19 cellular contexts compared by ENCODE assay signal in the genomic region with DNA sequence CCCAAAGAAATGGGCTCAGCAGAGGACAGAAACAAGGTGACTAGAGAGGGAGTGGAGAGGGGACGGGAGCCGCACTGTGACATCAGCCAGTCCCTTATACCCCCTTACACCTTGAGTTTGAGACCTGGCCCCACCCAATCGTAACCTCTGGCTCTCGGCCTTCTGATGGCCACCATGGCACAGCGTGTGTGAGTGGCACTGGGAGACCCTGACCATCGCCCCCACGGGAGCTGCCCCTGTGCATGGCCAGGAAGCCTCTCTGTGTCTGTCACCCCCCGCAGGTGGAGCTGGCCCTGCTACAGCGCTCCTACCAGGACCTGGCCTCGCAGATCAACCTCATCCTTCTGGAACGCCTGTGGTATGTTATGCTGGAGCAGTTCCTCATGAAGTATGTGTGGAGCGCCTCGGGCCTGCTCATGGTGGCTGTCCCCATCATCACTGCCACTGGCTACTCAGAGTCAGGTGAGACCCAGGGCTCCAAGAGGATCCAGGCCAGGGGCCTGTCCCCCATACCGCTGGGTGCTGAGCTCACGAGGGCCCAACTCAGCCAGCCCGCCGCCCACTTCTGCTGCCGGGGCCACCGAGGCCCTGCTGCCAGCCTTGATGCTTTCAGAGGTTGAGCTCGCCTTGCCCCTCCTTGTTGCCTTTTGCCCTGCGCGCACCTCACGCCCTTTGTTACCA. TPM values are rescaled to one million over a fixed set of nuclear protein-coding genes. Genes with fewer than 3 reads are reported as not detected.
"Had no signal": no experiment of that assay in that cellular context is flagged by ENCODE, and none has a peak within 500 bp of the region (broad histone marks: within the 10 kb centered on the region; RNA-seq: fewer than 3 reads in every experiment).

No MANE protein-coding gene starts in this region.

- H3K27me3 ChIP-seq: esophagus muscularis mucosa, gastroesophageal sphincter, suprapubic skin, thyroid gland, uterus had no signal

- DNase-seq: effector memory CD8-positive, alpha-beta T cell; glutamatergic neuron; islet precursor cell; left cardiac atrium; left ventricle myocardium inferior; lower lobe of right lung; midbrain; small intestine; stimulated activated CD4-positive, alpha-beta T cell treated with anti-CD3 and anti-CD28 coated beads, Interleukin-2, amount 100 ng/mL, for 48 hours; stimulated activated naive CD8-positive, alpha-beta T cell treated with anti-CD3 and anti-CD28 coated beads, Interleukin-15, Interleukin-2, amounts not matched to agents 100 U/mL and 50 U/mL, for 24 hours; thyroid gland; upper lobe of left lung; uterus had no signal

- H3K27me3 Mint-ChIP-seq: effector memory CD8-positive, alpha-beta T cell; memory B cell had no signal

- H3K9me3 ChIP-seq: gastroesophageal sphincter, left ventricle myocardium inferior, lower lobe of right lung, suprapubic skin, thyroid gland, uterus had no signal

- H3K4me3 ChIP-seq: esophagus muscularis mucosa, gastroesophageal sphincter, left ventricle myocardium inferior, lower lobe of right lung, suprapubic skin, thyroid gland, upper lobe of left lung, uterus had no signal

- H3K27ac ChIP-seq: epithelial cell of prostate, lower lobe of right lung, suprapubic skin, thyroid gland, uterus had no signal

- ATAC-seq: effector memory CD8-positive, alpha-beta T cell; gastroesophageal sphincter; left cardiac atrium; lower lobe of right lung; stimulated activated naive CD8-positive, alpha-beta T cell treated with anti-CD3 and anti-CD28 coated beads, Interleukin-15, Interleukin-2, amounts not matched to agents 100 U/mL and 50 U/mL, for 24 hours had no signal

- H3K9me3 Mint-ChIP-seq: effector memory CD8-positive, alpha-beta T cell; memory B cell had no signal

- H3K27ac Mint-ChIP-seq: effector memory CD8-positive, alpha-beta T cell; memory B cell; nephron had no signal

- H3K36me3 ChIP-seq: lower lobe of right lung, suprapubic skin, thyroid gland, uterus had no signal

- H3K4me3 Mint-ChIP-seq: effector memory CD8-positive, alpha-beta T cell; memory B cell; nephron had no signal

RNA-seq across cellular contexts. Expression of a gene that starts 51.8 kb away (rescaled TPM):
- total RNA-seq: lower lobe of right lung had no signal
